In the genomic region with DNA sequence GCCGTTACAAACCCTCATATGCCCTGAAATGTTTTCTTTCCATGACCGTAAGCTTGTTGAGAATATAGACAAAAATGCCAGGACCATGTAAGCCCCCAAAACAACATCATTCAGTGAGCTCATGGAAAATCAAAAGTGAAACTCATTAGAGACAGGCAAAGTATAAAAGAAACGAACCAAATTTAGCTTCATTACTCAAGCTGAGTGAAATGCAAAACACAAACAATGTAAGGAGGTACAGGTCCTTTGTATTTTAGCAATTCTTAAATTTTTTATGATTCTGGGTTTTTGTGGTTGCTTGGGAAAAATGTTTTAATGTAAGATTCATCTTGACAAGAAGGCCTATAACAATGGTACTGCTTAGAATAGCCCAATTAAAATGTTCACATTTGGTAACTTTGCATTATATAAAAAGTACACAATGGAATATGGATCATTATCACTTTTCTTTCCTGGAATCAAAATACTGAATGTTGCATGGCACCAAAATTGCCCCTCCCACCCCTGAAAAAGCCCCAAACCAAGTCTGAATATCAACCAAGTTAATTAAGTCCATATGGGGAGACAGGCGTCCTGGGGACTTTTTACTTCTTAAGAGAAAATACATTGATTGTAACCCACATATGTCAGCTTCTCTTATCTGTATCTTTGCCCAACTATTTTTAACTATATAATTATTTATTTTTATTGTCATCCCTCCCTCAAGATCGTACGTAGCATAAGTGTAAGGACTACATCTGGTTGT, we compare ENCODE assay signal across 1 cellular context.
TF ChIP-seq lines count a peak whose summit lies in the region.

No MANE protein-coding gene starts in this region.

TF ChIP-seq in K562, 482 proteins besides CTCF, POLR2A, EP300 and RAD21 (continued from another document):
- TF ChIP-seq, protein P1, sequence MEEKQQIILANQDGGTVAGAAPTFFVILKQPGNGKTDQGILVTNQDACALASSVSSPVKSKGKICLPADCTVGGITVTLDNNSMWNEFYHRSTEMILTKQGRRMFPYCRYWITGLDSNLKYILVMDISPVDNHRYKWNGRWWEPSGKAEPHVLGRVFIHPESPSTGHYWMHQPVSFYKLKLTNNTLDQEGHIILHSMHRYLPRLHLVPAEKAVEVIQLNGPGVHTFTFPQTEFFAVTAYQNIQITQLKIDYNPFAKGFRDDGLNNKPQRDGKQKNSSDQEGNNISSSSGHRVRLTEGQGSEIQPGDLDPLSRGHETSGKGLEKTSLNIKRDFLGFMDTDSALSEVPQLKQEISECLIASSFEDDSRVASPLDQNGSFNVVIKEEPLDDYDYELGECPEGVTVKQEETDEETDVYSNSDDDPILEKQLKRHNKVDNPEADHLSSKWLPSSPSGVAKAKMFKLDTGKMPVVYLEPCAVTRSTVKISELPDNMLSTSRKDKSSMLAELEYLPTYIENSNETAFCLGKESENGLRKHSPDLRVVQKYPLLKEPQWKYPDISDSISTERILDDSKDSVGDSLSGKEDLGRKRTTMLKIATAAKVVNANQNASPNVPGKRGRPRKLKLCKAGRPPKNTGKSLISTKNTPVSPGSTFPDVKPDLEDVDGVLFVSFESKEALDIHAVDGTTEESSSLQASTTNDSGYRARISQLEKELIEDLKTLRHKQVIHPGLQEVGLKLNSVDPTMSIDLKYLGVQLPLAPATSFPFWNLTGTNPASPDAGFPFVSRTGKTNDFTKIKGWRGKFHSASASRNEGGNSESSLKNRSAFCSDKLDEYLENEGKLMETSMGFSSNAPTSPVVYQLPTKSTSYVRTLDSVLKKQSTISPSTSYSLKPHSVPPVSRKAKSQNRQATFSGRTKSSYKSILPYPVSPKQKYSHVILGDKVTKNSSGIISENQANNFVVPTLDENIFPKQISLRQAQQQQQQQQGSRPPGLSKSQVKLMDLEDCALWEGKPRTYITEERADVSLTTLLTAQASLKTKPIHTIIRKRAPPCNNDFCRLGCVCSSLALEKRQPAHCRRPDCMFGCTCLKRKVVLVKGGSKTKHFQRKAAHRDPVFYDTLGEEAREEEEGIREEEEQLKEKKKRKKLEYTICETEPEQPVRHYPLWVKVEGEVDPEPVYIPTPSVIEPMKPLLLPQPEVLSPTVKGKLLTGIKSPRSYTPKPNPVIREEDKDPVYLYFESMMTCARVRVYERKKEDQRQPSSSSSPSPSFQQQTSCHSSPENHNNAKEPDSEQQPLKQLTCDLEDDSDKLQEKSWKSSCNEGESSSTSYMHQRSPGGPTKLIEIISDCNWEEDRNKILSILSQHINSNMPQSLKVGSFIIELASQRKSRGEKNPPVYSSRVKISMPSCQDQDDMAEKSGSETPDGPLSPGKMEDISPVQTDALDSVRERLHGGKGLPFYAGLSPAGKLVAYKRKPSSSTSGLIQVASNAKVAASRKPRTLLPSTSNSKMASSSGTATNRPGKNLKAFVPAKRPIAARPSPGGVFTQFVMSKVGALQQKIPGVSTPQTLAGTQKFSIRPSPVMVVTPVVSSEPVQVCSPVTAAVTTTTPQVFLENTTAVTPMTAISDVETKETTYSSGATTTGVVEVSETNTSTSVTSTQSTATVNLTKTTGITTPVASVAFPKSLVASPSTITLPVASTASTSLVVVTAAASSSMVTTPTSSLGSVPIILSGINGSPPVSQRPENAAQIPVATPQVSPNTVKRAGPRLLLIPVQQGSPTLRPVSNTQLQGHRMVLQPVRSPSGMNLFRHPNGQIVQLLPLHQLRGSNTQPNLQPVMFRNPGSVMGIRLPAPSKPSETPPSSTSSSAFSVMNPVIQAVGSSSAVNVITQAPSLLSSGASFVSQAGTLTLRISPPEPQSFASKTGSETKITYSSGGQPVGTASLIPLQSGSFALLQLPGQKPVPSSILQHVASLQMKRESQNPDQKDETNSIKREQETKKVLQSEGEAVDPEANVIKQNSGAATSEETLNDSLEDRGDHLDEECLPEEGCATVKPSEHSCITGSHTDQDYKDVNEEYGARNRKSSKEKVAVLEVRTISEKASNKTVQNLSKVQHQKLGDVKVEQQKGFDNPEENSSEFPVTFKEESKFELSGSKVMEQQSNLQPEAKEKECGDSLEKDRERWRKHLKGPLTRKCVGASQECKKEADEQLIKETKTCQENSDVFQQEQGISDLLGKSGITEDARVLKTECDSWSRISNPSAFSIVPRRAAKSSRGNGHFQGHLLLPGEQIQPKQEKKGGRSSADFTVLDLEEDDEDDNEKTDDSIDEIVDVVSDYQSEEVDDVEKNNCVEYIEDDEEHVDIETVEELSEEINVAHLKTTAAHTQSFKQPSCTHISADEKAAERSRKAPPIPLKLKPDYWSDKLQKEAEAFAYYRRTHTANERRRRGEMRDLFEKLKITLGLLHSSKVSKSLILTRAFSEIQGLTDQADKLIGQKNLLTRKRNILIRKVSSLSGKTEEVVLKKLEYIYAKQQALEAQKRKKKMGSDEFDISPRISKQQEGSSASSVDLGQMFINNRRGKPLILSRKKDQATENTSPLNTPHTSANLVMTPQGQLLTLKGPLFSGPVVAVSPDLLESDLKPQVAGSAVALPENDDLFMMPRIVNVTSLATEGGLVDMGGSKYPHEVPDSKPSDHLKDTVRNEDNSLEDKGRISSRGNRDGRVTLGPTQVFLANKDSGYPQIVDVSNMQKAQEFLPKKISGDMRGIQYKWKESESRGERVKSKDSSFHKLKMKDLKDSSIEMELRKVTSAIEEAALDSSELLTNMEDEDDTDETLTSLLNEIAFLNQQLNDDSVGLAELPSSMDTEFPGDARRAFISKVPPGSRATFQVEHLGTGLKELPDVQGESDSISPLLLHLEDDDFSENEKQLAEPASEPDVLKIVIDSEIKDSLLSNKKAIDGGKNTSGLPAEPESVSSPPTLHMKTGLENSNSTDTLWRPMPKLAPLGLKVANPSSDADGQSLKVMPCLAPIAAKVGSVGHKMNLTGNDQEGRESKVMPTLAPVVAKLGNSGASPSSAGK (IDR thresholded peaks at IDR 0.05): no peak
- TF ChIP-seq SRF (CRISPR knock-in tag; IDR thresholded peaks at IDR 0.05) (no peak), GABPB2 (CRISPR knock-in tag; conservative IDR thresholded peaks at IDR 0.05) (no peak), BRD4 (IDR thresholded peaks at IDR 0.05) (no peak), BCL6 (CRISPR knock-in tag; IDR thresholded peaks at IDR 0.05) (no peak), KLF16 (IDR thresholded peaks at IDR 0.05) (no peak), RBM15 (IDR thresholded peaks at IDR 0.05; ENCODE audit: insufficient read depth, low read length) (no peak), ILK (tag; IDR thresholded peaks at IDR 0.05; ENCODE audit: borderline replicate concordance, low read depth) (no peak), RAD51 (IDR thresholded peaks at IDR 0.05; ENCODE audit: borderline replicate concordance, low read depth) (no peak)
- TF ChIP-seq, protein P2, sequence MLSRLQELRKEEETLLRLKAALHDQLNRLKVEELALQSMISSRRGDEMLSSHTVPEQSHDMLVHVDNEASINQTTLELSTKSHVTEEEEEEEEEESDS (CRISPR knock-in tag; IDR thresholded peaks at IDR 0.05): no peak
- TF ChIP-seq, protein P3, sequence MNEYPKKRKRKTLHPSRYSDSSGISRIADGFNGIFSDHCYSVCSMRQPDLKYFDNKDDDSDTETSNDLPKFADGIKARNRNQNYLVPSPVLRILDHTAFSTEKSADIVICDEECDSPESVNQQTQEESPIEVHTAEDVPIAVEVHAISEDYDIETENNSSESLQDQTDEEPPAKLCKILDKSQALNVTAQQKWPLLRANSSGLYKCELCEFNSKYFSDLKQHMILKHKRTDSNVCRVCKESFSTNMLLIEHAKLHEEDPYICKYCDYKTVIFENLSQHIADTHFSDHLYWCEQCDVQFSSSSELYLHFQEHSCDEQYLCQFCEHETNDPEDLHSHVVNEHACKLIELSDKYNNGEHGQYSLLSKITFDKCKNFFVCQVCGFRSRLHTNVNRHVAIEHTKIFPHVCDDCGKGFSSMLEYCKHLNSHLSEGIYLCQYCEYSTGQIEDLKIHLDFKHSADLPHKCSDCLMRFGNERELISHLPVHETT (CRISPR knock-in tag; conservative IDR thresholded peaks at IDR 0.05 in 1 of 2, IDR thresholded peaks at IDR 0.05 in 1 of 2): no peak
- TF ChIP-seq, protein P4, sequence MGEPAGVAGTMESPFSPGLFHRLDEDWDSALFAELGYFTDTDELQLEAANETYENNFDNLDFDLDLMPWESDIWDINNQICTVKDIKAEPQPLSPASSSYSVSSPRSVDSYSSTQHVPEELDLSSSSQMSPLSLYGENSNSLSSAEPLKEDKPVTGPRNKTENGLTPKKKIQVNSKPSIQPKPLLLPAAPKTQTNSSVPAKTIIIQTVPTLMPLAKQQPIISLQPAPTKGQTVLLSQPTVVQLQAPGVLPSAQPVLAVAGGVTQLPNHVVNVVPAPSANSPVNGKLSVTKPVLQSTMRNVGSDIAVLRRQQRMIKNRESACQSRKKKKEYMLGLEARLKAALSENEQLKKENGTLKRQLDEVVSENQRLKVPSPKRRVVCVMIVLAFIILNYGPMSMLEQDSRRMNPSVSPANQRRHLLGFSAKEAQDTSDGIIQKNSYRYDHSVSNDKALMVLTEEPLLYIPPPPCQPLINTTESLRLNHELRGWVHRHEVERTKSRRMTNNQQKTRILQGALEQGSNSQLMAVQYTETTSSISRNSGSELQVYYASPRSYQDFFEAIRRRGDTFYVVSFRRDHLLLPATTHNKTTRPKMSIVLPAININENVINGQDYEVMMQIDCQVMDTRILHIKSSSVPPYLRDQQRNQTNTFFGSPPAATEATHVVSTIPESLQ (CRISPR knock-in tag; IDR thresholded peaks at IDR 0.05): no peak
TF ChIP-seq in K562: peak in this region for 0.
